8 cellular contexts compared by ENCODE assay signal in genomic region chr16:28277537-28278388, GRCh38. TPM values are rescaled to one million over a fixed set of nuclear protein-coding genes. Genes with fewer than 3 reads are reported as not detected.
DNase-seq lines count a peak whose midpoint lies in the region; ATAC-seq and TF ChIP-seq lines count a peak whose summit lies in the region.

No MANE protein-coding gene starts in this region.

- peak; percentile 84 for ATAC-seq in stimulated activated naive CD8-positive, alpha-beta T cell treated with anti-CD3 and anti-CD28 coated beads, Interleukin-15, Interleukin-2, amounts not matched to agents 100 U/mL and 50 U/mL, for 24 hours
- ATAC-seq in HG03095 (IDR thresholded peaks at IDR 0.05; ENCODE audit: unreplicated experiment) = no peak

- H3K9ac ChIP-seq in neural cell (ENCODE audit: low read length) = peak overlapping the region; percentile 59

- H2AFZ ChIP-seq in neural cell (ENCODE audit: low read depth, low read length) = peak overlapping the region; percentile 60

- no peaks in the 10 kb centered on the region for H3F3A ChIP-seq in neural cell (ENCODE audit: insufficient read depth, low read length, poor library complexity, severe bottlenecking)

- no peaks in the 10 kb centered on the region for H4K20me1 ChIP-seq in neural cell (ENCODE audit: insufficient read depth)

- peak overlapping the region; percentile 52 for H3K4me3 ChIP-seq in fibroblast of villous mesenchyme (ENCODE audit: low read depth, low read length)
- H3K4me3 ChIP-seq in neural cell (ENCODE audit: low read length) = peak overlapping the region; percentile 61

- H3K9me3 ChIP-seq in neural cell (ENCODE audit: low read length) = no peaks in the 10 kb centered on the region

- no peaks in the 10 kb centered on the region for H3K27me3 ChIP-seq in neural cell (ENCODE audit: insufficient read depth, low read depth, low read length)

- POLR2A ChIA-PET in RWPE1 (lab: Yijun Ruan, JAX; ENCODE audit: low non-redundant PET) = no interaction called here

- H3K27ac ChIP-seq in RWPE1 (no peak overlapping the region), neural cell (ENCODE audit: low read length) (no peak overlapping the region)

- DNase-seq in G401 (ENCODE audit: low spot score) = peak; percentile 92
- peak; percentile 61 for DNase-seq in LHCN-M2 (ENCODE audit: low read depth)
- DNase-seq in RWPE1 (ENCODE audit: low spot score) = peak; percentile 68
- DNase-seq in activated effector memory CD4-positive, alpha-beta T cell treated with Interleukin-2 at 50 U/mL for 16 hours = peak; percentile 74
- DNase-seq in fibroblast of villous mesenchyme (ENCODE audit: low read depth) = peak; percentile 73
- DNase-seq in stimulated activated naive CD8-positive, alpha-beta T cell treated with anti-CD3 and anti-CD28 coated beads, Interleukin-15, Interleukin-2, amounts not matched to agents 100 U/mL and 50 U/mL, for 24 hours = peak; percentile 87

- H3K4me2 ChIP-seq in neural cell (ENCODE audit: low read length) = peak overlapping the region; percentile 78

- peak; percentile 98 for TF ChIP-seq RAD21 in neural cell (conservative IDR thresholded peaks at IDR 0.05)

- no peak for TF ChIP-seq EP300 in neural cell (conservative IDR thresholded peaks at IDR 0.05; ENCODE audit: poor library complexity, severe bottlenecking)

- H3K36me3 ChIP-seq in neural cell (ENCODE audit: insufficient read depth, low read length) = no peaks in the 10 kb centered on the region

- CTCF ChIA-PET in RWPE1 (lab: Yijun Ruan, JAX) = interaction anchor here (0.5 to 2.3 kb wide), 27 partner anchors 8 to 766 kb away, joined by 3 to 14 read pairs (median 3); no protein-coding TSS in a partner anchor

- peak; percentile 90 for TF ChIP-seq CTCF in RWPE1 (conservative IDR thresholded peaks at IDR 0.05; ENCODE audit: low read depth)
- TF ChIP-seq CTCF in fibroblast of villous mesenchyme (IDR thresholded peaks at IDR 0.05; ENCODE audit: insufficient read depth, low read depth, low read length) = peak; percentile 93
- TF ChIP-seq CTCF in neural cell (IDR thresholded peaks at IDR 0.05; ENCODE audit: poor library complexity, severe bottlenecking) = peak; percentile 98

- no peaks in the 10 kb centered on the region for H3K9me2 ChIP-seq in neural cell (ENCODE audit: insufficient read depth, low read length)

- in situ Hi-C loops in G401 (cut with HindIII; ENCODE audit: low sequenced_read_pairs) = no loop called here

- H3K79me2 ChIP-seq in neural cell (replicated peaks; ENCODE audit: insufficient read depth, low read length) = no peaks in the 10 kb centered on the region

TF ChIP-seq in neural cell, 6 proteins besides CTCF, POLR2A, EP300 and RAD21:
- peak; percentile 25 for TF ChIP-seq POLR2AphosphoS5 (IDR thresholded peaks at IDR 0.05)
- TF ChIP-seq SMC3 (conservative IDR thresholded peaks at IDR 0.05; ENCODE audit: poor library complexity) = peak; percentile 92
- no peak for TF ChIP-seq MXI1 (conservative IDR thresholded peaks at IDR 0.05; ENCODE audit: poor library complexity, severe bottlenecking)

RNA-seq across cellular contexts. Expression of gene SBK1, which starts 14.6 kb away (rescaled TPM):
- 3.4 and 4.7 TPM in 2 replicates for total RNA-seq in G401 (2014; rRNA removed; shearing (Covaris generic))
- total RNA-seq in LHCN-M2 (2014; rRNA removed) = under 0.01 and 0.06 TPM in 2 replicates
- 0.05 TPM for polyA plus RNA-seq in LHCN-M2 (2012)
- total RNA-seq in fibroblast of villous mesenchyme = under 0.01 TPM in 1 of 2 replicates, not detected in the other
- polyA plus RNA-seq in neural cell = 18.2 and 27.4 TPM in 2 replicates
- 65.5 and 69.1 TPM in 2 replicates for polyA minus RNA-seq in neural cell
